ENCODE assay signal across 1 cellular context in the genomic region with DNA sequence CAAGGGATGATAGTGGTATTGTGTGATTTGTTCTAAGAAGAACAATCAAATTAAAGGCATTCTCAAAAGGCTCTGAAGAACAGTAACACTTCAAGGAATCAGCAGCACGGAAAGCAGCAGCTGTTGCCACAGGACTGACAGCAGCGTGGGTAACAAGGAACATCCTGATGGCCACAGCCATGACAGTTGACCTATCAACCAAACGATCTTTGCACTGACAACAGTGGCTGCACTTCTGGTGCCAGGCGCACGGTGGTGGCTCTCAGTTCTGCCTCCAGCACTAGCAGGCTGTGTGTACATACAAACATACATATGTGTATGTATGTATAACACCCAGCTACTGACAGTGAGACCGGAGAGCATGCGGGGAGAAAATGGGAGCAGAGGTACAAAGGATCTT.
TF ChIP-seq lines count a peak whose summit lies in the region.

No MANE protein-coding gene starts in this region.

TF ChIP-seq in HepG2, 621 proteins besides CTCF, POLR2A, EP300 and RAD21 (continued from another document and continues in another):
- TF ChIP-seq FOXA1 (IDR thresholded peaks at IDR 0.05) (no peak), FOXA1 (CRISPR knock-in tag; IDR thresholded peaks at IDR 0.05) (peak; percentile 66), NFIB (CRISPR knock-in tag; IDR thresholded peaks at IDR 0.05; ENCODE audit: borderline replicate concordance) (no peak), TBP (CRISPR knock-in tag; IDR thresholded peaks at IDR 0.05) (no peak), MZF1 (CRISPR knock-in tag; IDR thresholded peaks at IDR 0.05; ENCODE audit: borderline replicate concordance) (no peak), DDIT3 (CRISPR knock-in tag; IDR thresholded peaks at IDR 0.05) (no peak), FOSL2 (CRISPR knock-in tag; IDR thresholded peaks at IDR 0.05) (no peak), SKIL (CRISPR knock-in tag; IDR thresholded peaks at IDR 0.05; ENCODE audit: borderline replicate concordance) (no peak), ZNF598 (CRISPR knock-in tag; IDR thresholded peaks at IDR 0.05; ENCODE audit: borderline replicate concordance) (no peak), ZFYVE20 (CRISPR knock-in tag; IDR thresholded peaks at IDR 0.05; ENCODE audit: borderline replicate concordance, low read depth) (no peak), FOSL1 (CRISPR knock-in tag; IDR thresholded peaks at IDR 0.05; ENCODE audit: borderline replicate concordance) (no peak), ZBTB21 (CRISPR knock-in tag; IDR thresholded peaks at IDR 0.05) (no peak), RCOR2 (CRISPR knock-in tag; IDR thresholded peaks at IDR 0.05) (no peak), ZNF841 (CRISPR knock-in tag; IDR thresholded peaks at IDR 0.05; ENCODE audit: borderline replicate concordance) (no peak), ATF7 (IDR thresholded peaks at IDR 0.05) (no peak), ATF7 (CRISPR knock-in tag; IDR thresholded peaks at IDR 0.05) (no peak), HES4 (CRISPR knock-in tag; IDR thresholded peaks at IDR 0.05; ENCODE audit: borderline replicate concordance) (no peak), JARID2 (CRISPR knock-in tag; IDR thresholded peaks at IDR 0.05; ENCODE audit: insufficient replicate concordance) (no peak), TEAD3 (CRISPR knock-in tag; optimal IDR thresholded peaks at IDR 0.05; ENCODE audit: borderline replicate concordance) (peak; percentile 46), ATM (IDR thresholded peaks at IDR 0.05; ENCODE audit: borderline replicate concordance) (no peak), PCBP2 (optimal IDR thresholded peaks at IDR 0.05; ENCODE audit: low read depth, low read length, poor library complexity, severe bottlenecking) (no peak), BCLAF1 (IDR thresholded peaks at IDR 0.05) (no peak), ZMAT3 (CRISPR knock-in tag; conservative IDR thresholded peaks at IDR 0.05) (no peak), ZNF484 (CRISPR knock-in tag; IDR thresholded peaks at IDR 0.05; ENCODE audit: borderline replicate concordance, low read depth) (no peak), ZNF883 (CRISPR knock-in tag; IDR thresholded peaks at IDR 0.05; ENCODE audit: not compliant biosample characterization) (no peak), LCORL (IDR thresholded peaks at IDR 0.05) (no peak), LCORL (CRISPR knock-in tag; IDR thresholded peaks at IDR 0.05) (no peak), ZBTB39 (CRISPR knock-in tag; IDR thresholded peaks at IDR 0.05) (no peak), MED8 (CRISPR knock-in tag; IDR thresholded peaks at IDR 0.05; ENCODE audit: insufficient replicate concordance) (no peak), MIER3 (CRISPR knock-in tag; IDR thresholded peaks at IDR 0.05; ENCODE audit: borderline replicate concordance) (no peak), YY1 (IDR thresholded peaks at IDR 0.05; ENCODE audit: insufficient read depth, insufficient replicate concordance, low read depth, low read length) (peak; percentile 57), ZNF709 (CRISPR knock-in tag; IDR thresholded peaks at IDR 0.05) (no peak), ZNF850 (CRISPR knock-in tag; conservative IDR thresholded peaks at IDR 0.05) (no peak), FOXA3 (CRISPR knock-in tag; IDR thresholded peaks at IDR 0.05) (peak; percentile 50; the same call in 1 of the 2 replicates), MAFF (IDR thresholded peaks at IDR 0.05; ENCODE audit: low read depth, low read length) (no peak), TGIF2 (CRISPR knock-in tag; IDR thresholded peaks at IDR 0.05) (0 out of 2 replicates have a peak, but pooled peaks have one; percentile 28), SP2 (CRISPR knock-in tag; IDR thresholded peaks at IDR 0.05) (no peak), KAT2B (IDR thresholded peaks at IDR 0.05; ENCODE audit: borderline replicate concordance, low read depth, low read length) (no peak), ZNF761 (CRISPR knock-in tag; conservative IDR thresholded peaks at IDR 0.05) (no peak), NCOR1 (IDR thresholded peaks at IDR 0.05; ENCODE audit: borderline replicate concordance, low read length) (no peak), U2AF2 (IDR thresholded peaks at IDR 0.05; ENCODE audit: low read depth, low read length) (no peak), GPN1 (CRISPR knock-in tag; IDR thresholded peaks at IDR 0.05; ENCODE audit: borderline replicate concordance) (no peak), MIER2 (CRISPR knock-in tag; IDR thresholded peaks at IDR 0.05) (no peak), ZNF563 (CRISPR knock-in tag; IDR thresholded peaks at IDR 0.05) (no peak)
- TF ChIP-seq, protein P1, sequence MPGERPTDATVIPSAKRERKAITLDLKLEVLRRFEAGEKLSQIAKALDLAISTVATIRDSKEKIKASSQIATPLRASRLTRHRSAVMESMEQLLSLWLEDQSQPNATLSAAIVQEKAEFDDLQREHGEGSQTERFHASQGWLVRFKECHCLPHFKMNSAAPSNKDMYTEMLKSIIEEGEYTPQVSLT (CRISPR knock-in tag; IDR thresholded peaks at IDR 0.05; ENCODE audit: borderline replicate concordance, low read depth): no peak
- TF ChIP-seq, protein P2, sequence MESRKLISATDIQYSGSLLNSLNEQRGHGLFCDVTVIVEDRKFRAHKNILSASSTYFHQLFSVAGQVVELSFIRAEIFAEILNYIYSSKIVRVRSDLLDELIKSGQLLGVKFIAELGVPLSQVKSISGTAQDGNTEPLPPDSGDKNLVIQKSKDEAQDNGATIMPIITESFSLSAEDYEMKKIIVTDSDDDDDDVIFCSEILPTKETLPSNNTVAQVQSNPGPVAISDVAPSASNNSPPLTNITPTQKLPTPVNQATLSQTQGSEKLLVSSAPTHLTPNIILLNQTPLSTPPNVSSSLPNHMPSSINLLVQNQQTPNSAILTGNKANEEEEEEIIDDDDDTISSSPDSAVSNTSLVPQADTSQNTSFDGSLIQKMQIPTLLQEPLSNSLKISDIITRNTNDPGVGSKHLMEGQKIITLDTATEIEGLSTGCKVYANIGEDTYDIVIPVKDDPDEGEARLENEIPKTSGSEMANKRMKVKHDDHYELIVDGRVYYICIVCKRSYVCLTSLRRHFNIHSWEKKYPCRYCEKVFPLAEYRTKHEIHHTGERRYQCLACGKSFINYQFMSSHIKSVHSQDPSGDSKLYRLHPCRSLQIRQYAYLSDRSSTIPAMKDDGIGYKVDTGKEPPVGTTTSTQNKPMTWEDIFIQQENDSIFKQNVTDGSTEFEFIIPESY (CRISPR knock-in tag; IDR thresholded peaks at IDR 0.05): no peak
- TF ChIP-seq, protein P3, sequence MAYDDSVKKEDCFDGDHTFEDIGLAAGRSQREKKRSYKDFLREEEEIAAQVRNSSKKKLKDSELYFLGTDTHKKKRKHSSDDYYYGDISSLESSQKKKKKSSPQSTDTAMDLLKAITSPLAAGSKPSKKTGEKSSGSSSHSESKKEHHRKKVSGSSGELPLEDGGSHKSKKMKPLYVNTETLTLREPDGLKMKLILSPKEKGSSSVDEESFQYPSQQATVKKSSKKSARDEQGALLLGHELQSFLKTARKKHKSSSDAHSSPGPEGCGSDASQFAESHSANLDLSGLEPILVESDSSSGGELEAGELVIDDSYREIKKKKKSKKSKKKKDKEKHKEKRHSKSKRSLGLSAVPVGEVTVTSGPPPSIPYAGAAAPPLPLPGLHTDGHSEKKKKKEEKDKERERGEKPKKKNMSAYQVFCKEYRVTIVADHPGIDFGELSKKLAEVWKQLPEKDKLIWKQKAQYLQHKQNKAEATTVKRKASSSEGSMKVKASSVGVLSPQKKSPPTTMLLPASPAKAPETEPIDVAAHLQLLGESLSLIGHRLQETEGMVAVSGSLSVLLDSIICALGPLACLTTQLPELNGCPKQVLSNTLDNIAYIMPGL (CRISPR knock-in tag; IDR thresholded peaks at IDR 0.05; ENCODE audit: borderline replicate concordance in 1 of 2, low read depth in 1 of 2): no peak
- TF ChIP-seq, protein P4, sequence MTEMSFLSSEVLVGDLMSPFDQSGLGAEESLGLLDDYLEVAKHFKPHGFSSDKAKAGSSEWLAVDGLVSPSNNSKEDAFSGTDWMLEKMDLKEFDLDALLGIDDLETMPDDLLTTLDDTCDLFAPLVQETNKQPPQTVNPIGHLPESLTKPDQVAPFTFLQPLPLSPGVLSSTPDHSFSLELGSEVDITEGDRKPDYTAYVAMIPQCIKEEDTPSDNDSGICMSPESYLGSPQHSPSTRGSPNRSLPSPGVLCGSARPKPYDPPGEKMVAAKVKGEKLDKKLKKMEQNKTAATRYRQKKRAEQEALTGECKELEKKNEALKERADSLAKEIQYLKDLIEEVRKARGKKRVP (CRISPR knock-in tag; IDR thresholded peaks at IDR 0.05): no peak
- TF ChIP-seq, protein P5, sequence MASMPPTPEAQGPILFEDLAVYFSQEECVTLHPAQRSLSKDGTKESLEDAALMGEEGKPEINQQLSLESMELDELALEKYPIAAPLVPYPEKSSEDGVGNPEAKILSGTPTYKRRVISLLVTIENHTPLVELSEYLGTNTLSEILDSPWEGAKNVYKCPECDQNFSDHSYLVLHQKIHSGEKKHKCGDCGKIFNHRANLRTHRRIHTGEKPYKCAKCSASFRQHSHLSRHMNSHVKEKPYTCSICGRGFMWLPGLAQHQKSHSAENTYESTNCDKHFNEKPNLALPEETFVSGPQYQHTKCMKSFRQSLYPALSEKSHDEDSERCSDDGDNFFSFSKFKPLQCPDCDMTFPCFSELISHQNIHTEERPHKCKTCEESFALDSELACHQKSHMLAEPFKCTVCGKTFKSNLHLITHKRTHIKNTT (CRISPR knock-in tag; IDR thresholded peaks at IDR 0.05): no peak
- TF ChIP-seq, protein P6, sequence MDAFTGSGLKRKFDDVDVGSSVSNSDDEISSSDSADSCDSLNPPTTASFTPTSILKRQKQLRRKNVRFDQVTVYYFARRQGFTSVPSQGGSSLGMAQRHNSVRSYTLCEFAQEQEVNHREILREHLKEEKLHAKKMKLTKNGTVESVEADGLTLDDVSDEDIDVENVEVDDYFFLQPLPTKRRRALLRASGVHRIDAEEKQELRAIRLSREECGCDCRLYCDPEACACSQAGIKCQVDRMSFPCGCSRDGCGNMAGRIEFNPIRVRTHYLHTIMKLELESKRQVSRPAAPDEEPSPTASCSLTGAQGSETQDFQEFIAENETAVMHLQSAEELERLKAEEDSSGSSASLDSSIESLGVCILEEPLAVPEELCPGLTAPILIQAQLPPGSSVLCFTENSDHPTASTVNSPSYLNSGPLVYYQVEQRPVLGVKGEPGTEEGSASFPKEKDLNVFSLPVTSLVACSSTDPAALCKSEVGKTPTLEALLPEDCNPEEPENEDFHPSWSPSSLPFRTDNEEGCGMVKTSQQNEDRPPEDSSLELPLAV (CRISPR knock-in tag; conservative IDR thresholded peaks at IDR 0.05; ENCODE audit: low read depth): no peak
- TF ChIP-seq, protein P7, sequence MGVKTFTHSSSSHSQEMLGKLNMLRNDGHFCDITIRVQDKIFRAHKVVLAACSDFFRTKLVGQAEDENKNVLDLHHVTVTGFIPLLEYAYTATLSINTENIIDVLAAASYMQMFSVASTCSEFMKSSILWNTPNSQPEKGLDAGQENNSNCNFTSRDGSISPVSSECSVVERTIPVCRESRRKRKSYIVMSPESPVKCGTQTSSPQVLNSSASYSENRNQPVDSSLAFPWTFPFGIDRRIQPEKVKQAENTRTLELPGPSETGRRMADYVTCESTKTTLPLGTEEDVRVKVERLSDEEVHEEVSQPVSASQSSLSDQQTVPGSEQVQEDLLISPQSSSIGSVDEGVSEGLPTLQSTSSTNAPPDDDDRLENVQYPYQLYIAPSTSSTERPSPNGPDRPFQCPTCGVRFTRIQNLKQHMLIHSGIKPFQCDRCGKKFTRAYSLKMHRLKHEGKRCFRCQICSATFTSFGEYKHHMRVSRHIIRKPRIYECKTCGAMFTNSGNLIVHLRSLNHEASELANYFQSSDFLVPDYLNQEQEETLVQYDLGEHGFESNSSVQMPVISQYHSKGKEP (CRISPR knock-in tag; IDR thresholded peaks at IDR 0.05): no peak
